Comparison of ENCODE assay signal across 8 cellular contexts in genomic region chr5:137743031-137743640, GRCh38. TPM values are rescaled to one million over a fixed set of nuclear protein-coding genes. Genes with fewer than 3 reads are reported as not detected.
DNase-seq lines count a peak whose midpoint lies in the region; ATAC-seq, FAIRE-seq and TF ChIP-seq lines count a peak whose summit lies in the region.

No MANE protein-coding gene starts in this region.

- peaks cover 10% of the 10 kb centered on the region for H3K27me3 Mint-ChIP-seq in HFFc6 (ENCODE audit: insufficient read depth)

- no peaks in the 10 kb centered on the region for H3K36me3 ChIP-seq in mammary epithelial cell (ENCODE audit: insufficient read depth, low read length)

- CTCF ChIA-PET in mammary epithelial cell (lab: Charles Lee; ENCODE audit: low non-redundant PET) = interaction anchor here (0.7 to 2.9 kb wide), 3 partner anchors 82 to 114 kb away, joined by 14 to 110 read pairs (median 29); no protein-coding TSS in a partner anchor

- no peaks in the 10 kb centered on the region for H3K36me3 Mint-ChIP-seq in HFFc6 (ENCODE audit: low read depth)

- H3K4me3 Mint-ChIP-seq in HFFc6 = no peak overlapping the region

- no peak for ATAC-seq in GM21825 (IDR thresholded peaks at IDR 0.05; ENCODE audit: unreplicated experiment)

- no peaks in the 10 kb centered on the region for H3K27me3 ChIP-seq in mammary epithelial cell (ENCODE audit: insufficient read depth, low read length)

- no peaks in the 10 kb centered on the region for H4K20me1 ChIP-seq in mammary epithelial cell (ENCODE audit: insufficient read depth, low read length)

- BruUV-seq in mammary epithelial cell (replicated peaks; lab: Mats Ljungman, UMichigan) = no TSS peak

- no peak overlapping the region for H3K4me2 ChIP-seq in mammary epithelial cell (ENCODE audit: insufficient read depth, low read depth, low read length)

- intact Hi-C loops in mammary epithelial cell (cut with micrococcal nuclease) = loop anchor here (1.0 to 5.0 kb wide), 3 partner anchors 83 to 941 kb away; no protein-coding TSS in a partner anchor

- H3K9me3 ChIP-seq in mammary epithelial cell (replicated peaks; ENCODE audit: insufficient read depth, low read length) = peaks cover 1% of the 10 kb centered on the region

- peak; percentile 55 for FAIRE-seq in islet of Langerhans (lab: Jason Lieb, UNC)

- TF ChIP-seq CTCF in HFFc6 (IDR thresholded peaks at IDR 0.05) (peak; percentile 85), mammary epithelial cell (conservative IDR thresholded peaks at IDR 0.05 in 1 of 2, IDR thresholded peaks at IDR 0.05 in 1 of 2; ENCODE audit: extremely low read depth in 1 of 2, insufficient read depth in 1 of 2, low read depth in 1 of 2, low read length in 2 of 2) (peak; percentile 57 to 67)

- H2AFZ ChIP-seq in mammary epithelial cell (ENCODE audit: low read depth, low read length) = no peak overlapping the region

- in situ Hi-C loops in mammary epithelial cell (cut with MboI; ENCODE audit: low sequenced_read_pairs in 2 of 2) = no loop called here

- no peaks in the 10 kb centered on the region for H3K4me1 Mint-ChIP-seq in HFFc6 (ENCODE audit: low read depth)

- no peaks in the 10 kb centered on the region for H3K79me2 ChIP-seq in mammary epithelial cell (ENCODE audit: insufficient read depth, low read length)

- no peak overlapping the region for H3K4me3 ChIP-seq in mammary epithelial cell (replicated peaks in 1 of 3; ENCODE audit: insufficient read depth in 1 of 3, low read depth in 2 of 3, low read length in 3 of 3)

- H3K4me1 ChIP-seq in mammary epithelial cell (ENCODE audit: insufficient read depth, low read length) = no peaks in the 10 kb centered on the region

- no peak overlapping the region for H3K27ac Mint-ChIP-seq in HFFc6

- H3K9ac ChIP-seq in mammary epithelial cell (ENCODE audit: insufficient read depth, low read length) = no peak overlapping the region

- H3K9me3 Mint-ChIP-seq in HFFc6 = peaks cover 1% of the 10 kb centered on the region

- 100% methylated on average over 3 of the region's 4 CpGs for WGBS in mammary epithelial cell (ENCODE audit: low coverage, missing lambda C conversion rate)

- dilution Hi-C loops in mammary epithelial cell (cut with HindIII; ENCODE audit: low sequenced_read_pairs) = no loop called here

- DNase-seq in GF-D8 (lab: John Stamatoyannopoulos, UW) = peak; percentile 2
- DNase-seq in HFFc6 = peak; percentile 67
- peak; percentile 43 for DNase-seq in NCI-H146 treated with DMSO at 0.1 percent for 48 hours (lab: John Stamatoyannopoulos, UW; ENCODE audit: unreplicated experiment)
- peak in 3 of 5 experiments; percentile 23 to 76 (median 44) for DNase-seq in T-helper 2 cell
- peak; percentile 51 for DNase-seq in mammary epithelial cell
- DNase-seq in stimulated activated CD4-positive, alpha-beta T cell treated with anti-CD3 and anti-CD28 coated beads, Interleukin-2, amount 100 ng/mL, for 24 hours = peak; percentile 39 to 69

- H3K27ac ChIP-seq in mammary epithelial cell (ENCODE audit: insufficient read depth, low read depth, low read length) = no peak overlapping the region

RNA-seq across cellular contexts. Expression of gene KLHL3, which starts 7.2 kb away (rescaled TPM):
- 1 to 10 TPM in 2 of 6 experiments, under 1 TPM in 4; 0.25 to 1.3 (median 0.53) TPM for total RNA-seq in HFFc6 (2021; fragmentation: NEBNext Ultra II Directional; extraction: Animal tissue kit (Norgen Biotek cat#: 25700))
- total RNA-seq in mammary epithelial cell = 1 to 10 TPM; 3.3 to 4.9 TPM
- polyA plus RNA-seq in mammary epithelial cell = 2.9 TPM
- 2.3 TPM for polyA minus RNA-seq in mammary epithelial cell

RNA-seq across cellular contexts. Expression of gene HNRNPA0, which starts 11.0 kb away (rescaled TPM):
- total RNA-seq in HFFc6 (2021; fragmentation: NEBNext Ultra II Directional; extraction: Animal tissue kit (Norgen Biotek cat#: 25700)) = 10 to 100 TPM; 20.3 to 23.0 (median 22.0) TPM
- total RNA-seq in mammary epithelial cell = 10 to 100 TPM; 15.8 to 22.2 TPM
- 10.2 TPM for polyA plus RNA-seq in mammary epithelial cell
- polyA minus RNA-seq in mammary epithelial cell = 5.1 TPM

Comparison
In these comparisons a context has a peak if more than half of its experiments do, and no peak if none do; other contexts are left out.
1. DNase-seq: peak in every context shown above with its lines; median percentile 67 in HFFc6; 54 in stimulated activated CD4-positive, alpha-beta T cell treated with anti-CD3 and anti-CD28 coated beads, Interleukin-2, amount 100 ng/mL, for 24 hours; 51 in mammary epithelial cell; 44 in T-helper 2 cell; 43 in NCI-H146 treated with DMSO at 0.1 percent for 48 hours; 2 in GF-D8.